Comparison of ENCODE assay signal across 8 cellular contexts in genomic region chr15:77632760-77633133, GRCh38. TPM values are rescaled to one million over a fixed set of nuclear protein-coding genes. Genes with fewer than 3 reads are reported as not detected.
DNase-seq lines count a peak whose midpoint lies in the region; ATAC-seq and TF ChIP-seq lines count a peak whose summit lies in the region.
"Had no signal": no experiment of that assay in that cellular context is flagged by ENCODE, and none has a peak within 500 bp of the region (broad histone marks: within the 10 kb centered on the region; RNA-seq: fewer than 3 reads in every experiment).

Gene LINGO1, minus strand, starts transcription at chr15:77632912. Its CDS starts 597 bp downstream, at chr15:77632315.

- WGBS in psoas muscle, 3 donors: 0 to 3% (median 1%) methylated on average over 15 to 46 of the region's 48 CpGs

- TF ChIP-seq CTCF in HL-60 (IDR thresholded peaks at IDR 0.05; ENCODE audit: insufficient read depth, low read length) (no peak), left ventricle myocardium inferior (IDR thresholded peaks at IDR 0.05; ENCODE audit: borderline replicate concordance) (no peak), psoas muscle (IDR thresholded peaks at IDR 0.05) (no peak)

- H3K4me1 Mint-ChIP-seq in activated T-helper 17 cell treated with anti-CD3 and anti-CD28 coated beads, Interleukin-2, amount 50 U/mL, for 72 hours: peaks cover 4% of the 10 kb centered on the region

- H3K9me3 ChIP-seq in left ventricle myocardium inferior (replicated peaks) (no peaks in the 10 kb centered on the region), psoas muscle (no peaks in the 10 kb centered on the region)

- H3K4me3 Mint-ChIP-seq in activated T-helper 17 cell treated with anti-CD3 and anti-CD28 coated beads, Interleukin-2, amount 50 U/mL, for 72 hours: peak within 1 kb of the TSS; percentile 57

- H3K27me3 ChIP-seq in HL-60 (ENCODE audit: insufficient read depth, poor library complexity, severe bottlenecking) (peaks cover 37% of the 10 kb centered on the region), left ventricle myocardium inferior (ENCODE audit: low read depth) (peaks cover 67% of the 10 kb centered on the region), psoas muscle (ENCODE audit: insufficient read depth in 3 of 3, low read length in 2 of 3) (peaks cover 0 to 60% (median 12%) of the 10 kb centered on the region in 3 donors)

- intact Hi-C loops in left ventricle myocardium inferior (cut with micrococcal nuclease) (no loop called here), psoas muscle (cut with DNase I) (loop anchor here in 1 of 2 donors (1.0 to 10.0 kb wide), 2 partner anchors 189 to 528 kb away; no protein-coding TSS in a partner anchor)

- no peak for ATAC-seq in activated T-helper 17 cell treated with anti-CD3 and anti-CD28 coated beads, Interleukin-2, amount 50 U/mL, for 72 hours (replicated peaks)
- ATAC-seq in psoas muscle (peak in 3 of 4 donors; percentile 5 to 32 (median 20)), HG02938 (IDR thresholded peaks at IDR 0.05; ENCODE audit: unreplicated experiment) (no peak), HG02571 (IDR thresholded peaks at IDR 0.05; ENCODE audit: unreplicated experiment) (no peak), GM18520 (IDR thresholded peaks at IDR 0.05; ENCODE audit: unreplicated experiment) (no peak)

- H3K36me3 ChIP-seq in left ventricle myocardium inferior: no peaks in the 10 kb centered on the region
- H3K36me3 ChIP-seq in psoas muscle (ENCODE audit: insufficient read depth in 1 of 2, low read depth in 1 of 2): no peaks in the 10 kb centered on the region

- no peak within 1 kb of the TSS for H3K27ac ChIP-seq in HL-60 (replicated peaks)
- peak within 1 kb of the TSS; percentile 48 for H3K27ac ChIP-seq in left ventricle myocardium inferior (replicated peaks)
- no peak within 1 kb of the TSS for H3K27ac ChIP-seq in psoas muscle

- no peaks in the 10 kb centered on the region for H3K9me3 Mint-ChIP-seq in activated T-helper 17 cell treated with anti-CD3 and anti-CD28 coated beads, Interleukin-2, amount 50 U/mL, for 72 hours

- DNase-seq in HL-60 (ENCODE audit: low read depth in 1 of 2, low spot score in 1 of 2) (peak in 1 of 2 experiments; percentile 8), left ventricle myocardium inferior (no peak), psoas muscle (no peak)

- H3K36me3 Mint-ChIP-seq in activated T-helper 17 cell treated with anti-CD3 and anti-CD28 coated beads, Interleukin-2, amount 50 U/mL, for 72 hours (ENCODE audit: low read depth): no peaks in the 10 kb centered on the region

- no peak within 1 kb of the TSS for H3K27ac Mint-ChIP-seq in activated T-helper 17 cell treated with anti-CD3 and anti-CD28 coated beads, Interleukin-2, amount 50 U/mL, for 72 hours

- H3K4me3 ChIP-seq in HL-60 (replicated peaks; ENCODE audit: insufficient read depth, low read length): peak within 1 kb of the TSS; percentile 20
- peak within 1 kb of the TSS; percentile 78 for H3K4me3 ChIP-seq in left ventricle myocardium inferior
- H3K4me3 ChIP-seq in psoas muscle: peak within 1 kb of the TSS; percentile 65

- H3K4me1 ChIP-seq in left ventricle myocardium inferior (peaks cover 38% of the 10 kb centered on the region), psoas muscle (peaks cover 4% of the 10 kb centered on the region)

- H3K27me3 Mint-ChIP-seq in activated T-helper 17 cell treated with anti-CD3 and anti-CD28 coated beads, Interleukin-2, amount 50 U/mL, for 72 hours: peaks cover 33% of the 10 kb centered on the region

RNA-seq across cellular contexts. Expression of gene LINGO1, which starts in this region (rescaled TPM):
- not detected for total RNA-seq in activated T-helper 17 cell treated with anti-CD3 and anti-CD28 coated beads, Interleukin-2, amount 50 U/mL, for 72 hours
- total RNA-seq in left ventricle myocardium inferior: 0.96 TPM
- under 1 TPM; 0.25 to 0.62 (median 0.47) TPM for total RNA-seq in psoas muscle
- polyA plus RNA-seq in psoas muscle: under 1 TPM; 0.28 to 0.61 (median 0.43) TPM
- total RNA-seq: T-helper 2 cell treated with Interferon-gamma antibody and Interleukin-4, amounts not matched to agents 100 ng/mL and 5 ng/mL, for 36 hours had no signal

Comparison
In these comparisons a context has a peak if more than half of its experiments do, and no peak if none do; other contexts are left out.
1. Peak in ATAC-seq and H3K4me3 ChIP-seq in psoas muscle; RNA of the gene not detected or under 1 TPM.
2. H3K4me3 ChIP-seq: peak in every context shown above with its lines; median percentile 78 in left ventricle myocardium inferior; 65 in psoas muscle; 20 in HL-60.